ENCODE assay signal across 1 cellular context in genomic region chr17:59423903-59424302, GRCh38.
TF ChIP-seq lines count a peak whose summit lies in the region.

No MANE protein-coding gene starts in this region.

TF ChIP-seq in IMR-90, 13 proteins besides CTCF, POLR2A, EP300 and RAD21:
- TF ChIP-seq MAZ (IDR thresholded peaks at IDR 0.05; ENCODE audit: borderline replicate concordance, low read depth, low read length) (no peak), FOS (IDR thresholded peaks at IDR 0.05; ENCODE audit: low read depth, low read length) (no peak), MXI1 (IDR thresholded peaks at IDR 0.05; ENCODE audit: borderline replicate concordance, low read depth, low read length) (no peak), BHLHE40 (IDR thresholded peaks at IDR 0.05; ENCODE audit: low read depth, low read length) (no peak), USF2 (IDR thresholded peaks at IDR 0.05; ENCODE audit: low read depth, low read length) (no peak), CHD1 (IDR thresholded peaks at IDR 0.05; ENCODE audit: low read depth, low read length) (no peak), CEBPB (IDR thresholded peaks at IDR 0.05; ENCODE audit: low read depth, low read length) (no peak), RFX5 (IDR thresholded peaks at IDR 0.05; ENCODE audit: low read depth, low read length) (no peak), MAFK (IDR thresholded peaks at IDR 0.05; ENCODE audit: low read depth, low read length) (no peak), ELK1 (IDR thresholded peaks at IDR 0.05; ENCODE audit: borderline replicate concordance, low read depth, low read length) (no peak), SMC3 (IDR thresholded peaks at IDR 0.05; ENCODE audit: low read depth, low read length) (no peak)
